ENCODE assay signal across 23 cellular contexts in the genomic region with DNA sequence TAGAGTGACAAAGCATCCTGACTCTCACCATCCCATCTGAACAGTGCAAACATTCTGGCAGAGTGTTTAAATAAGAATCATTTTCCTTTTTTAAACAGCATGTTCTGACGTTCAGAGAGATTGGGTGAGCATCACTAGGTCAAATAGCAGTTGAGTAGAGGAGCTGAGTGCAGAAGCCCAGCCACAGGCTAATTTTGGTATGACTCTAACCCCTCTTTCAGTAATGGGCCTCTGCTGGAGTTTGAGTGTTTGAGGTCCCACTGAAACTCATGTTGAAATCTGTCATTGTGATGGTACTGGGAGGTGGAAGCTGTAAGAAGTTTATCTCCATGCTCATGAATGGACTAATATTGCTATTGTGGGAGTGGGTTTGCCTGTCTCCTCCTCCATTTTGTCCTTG.
"Had no signal": no experiment of that assay in that cellular context is flagged by ENCODE, and none has a peak within 500 bp of the region (broad histone marks: within the 10 kb centered on the region; RNA-seq: fewer than 3 reads in every experiment).

No MANE protein-coding gene starts in this region.

- H3K27ac ChIP-seq: dorsolateral prefrontal cortex, lower lobe of right lung, ovary, suprapubic skin, transverse colon, upper lobe of right lung, uterus had no signal

- H3K36me3 ChIP-seq: lower lobe of right lung, ovary, suprapubic skin, transverse colon, upper lobe of right lung, uterus had no signal

- DNase-seq: dorsolateral prefrontal cortex; effector CD4-positive, alpha-beta T cell; hypothalamus; immature natural killer cell; islet precursor cell; left ventricle myocardium superior; lower lobe of right lung; naive thymus-derived CD8-positive, alpha-beta T cell; occipital lobe; ovary; stimulated activated CD4-positive, alpha-beta T cell treated with anti-CD3 and anti-CD28 coated beads, Interleukin-12 subunit alpha, Interleukin-12 subunit beta, amount 100 ng/mL, for 4 hours; stimulated activated CD4-positive, alpha-beta T cell treated with anti-CD3 and anti-CD28 coated beads, Interleukin-1b, Interleukin-23, amount 100 ng/mL, for 48 hours; stimulated activated CD4-positive, alpha-beta T cell treated with anti-CD3 and anti-CD28 coated beads, Interleukin-4, amount 100 ng/mL, for 1 hour; stimulated activated CD8-positive, alpha-beta memory T cell treated with anti-CD3 and anti-CD28 coated beads, Interleukin-4, amount 100 ng/mL, for 48 hours; stimulated activated naive CD4-positive, alpha-beta T cell; stimulated activated naive CD8-positive, alpha-beta T cell treated with anti-CD3 and anti-CD28 coated beads, Interleukin-15, amount 100 ng/mL, for 72 hours; transverse colon; upper lobe of right lung; uterus had no signal

- H3K4me3 ChIP-seq: dorsolateral prefrontal cortex, lower lobe of right lung, ovary, smooth muscle cell, suprapubic skin, transverse colon, upper lobe of right lung, uterus had no signal

- FAIRE-seq: frontal cortex had no signal

- H3K9me3 Mint-ChIP-seq: naive thymus-derived CD8-positive, alpha-beta T cell; stimulated activated naive CD8-positive, alpha-beta T cell treated with anti-CD3 and anti-CD28 coated beads, Interleukin-15, amount 100 ng/mL, for 72 hours had no signal

- H3K4me1 Mint-ChIP-seq: immature natural killer cell; naive thymus-derived CD8-positive, alpha-beta T cell; stimulated activated naive CD8-positive, alpha-beta T cell treated with anti-CD3 and anti-CD28 coated beads, Interleukin-15, amount 100 ng/mL, for 72 hours had no signal

- ATAC-seq: left ventricle myocardium superior; lower lobe of right lung; naive thymus-derived CD8-positive, alpha-beta T cell; sciatic nerve; stimulated activated naive CD8-positive, alpha-beta T cell treated with anti-CD3 and anti-CD28 coated beads, Interleukin-15, amount 100 ng/mL, for 72 hours; upper lobe of right lung had no signal

- H3K4me3 Mint-ChIP-seq: immature natural killer cell; naive thymus-derived CD8-positive, alpha-beta T cell; stimulated activated naive CD8-positive, alpha-beta T cell treated with anti-CD3 and anti-CD28 coated beads, Interleukin-15, amount 100 ng/mL, for 72 hours had no signal

- H3K27ac Mint-ChIP-seq: immature natural killer cell; naive thymus-derived CD8-positive, alpha-beta T cell; stimulated activated naive CD8-positive, alpha-beta T cell treated with anti-CD3 and anti-CD28 coated beads, Interleukin-15, amount 100 ng/mL, for 72 hours had no signal

- H3K36me3 Mint-ChIP-seq: immature natural killer cell; naive thymus-derived CD8-positive, alpha-beta T cell had no signal

- H3K9me3 ChIP-seq: lower lobe of right lung, ovary, suprapubic skin, transverse colon, upper lobe of right lung, uterus had no signal

- H3K4me1 ChIP-seq: lower lobe of right lung, suprapubic skin, transverse colon, upper lobe of right lung, uterus had no signal
